ENCODE assay signal across 8 cellular contexts in the genomic region with DNA sequence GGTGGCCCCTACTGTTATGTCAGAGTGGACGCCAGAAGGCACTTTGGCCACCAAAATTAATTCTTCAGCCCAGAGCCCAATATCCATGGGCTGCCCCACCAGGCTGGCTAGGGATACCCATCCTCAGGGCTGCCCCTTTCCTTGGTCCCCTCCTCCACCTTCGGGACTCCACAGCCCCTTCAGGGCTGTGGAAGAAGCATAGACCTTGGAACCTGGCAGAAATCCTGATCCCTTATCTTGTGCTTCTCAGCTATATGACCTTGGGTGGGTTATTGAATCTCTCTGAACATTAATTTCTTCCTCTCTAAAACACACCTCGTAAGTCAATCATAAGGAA. TPM values are rescaled to one million over a fixed set of nuclear protein-coding genes. Genes with fewer than 3 reads are reported as not detected.
DNase-seq lines count a peak whose midpoint lies in the region; ATAC-seq and TF ChIP-seq lines count a peak whose summit lies in the region.

No MANE protein-coding gene starts in this region.

- peak in 1 of 2 donors; percentile 0 for ATAC-seq in naive thymus-derived CD8-positive, alpha-beta T cell

- H3K9ac ChIP-seq in Karpas-422 (ENCODE audit: low read length) (peak overlapping the region; percentile 94), colonic mucosa (ENCODE audit: low read depth in 2 of 2, low read length in 2 of 2) (peak overlapping the region in 1 of 2 donors; percentile 85)

- no peaks in the 10 kb centered on the region for H3K9me2 ChIP-seq in Karpas-422 (replicated peaks; ENCODE audit: insufficient read depth, low read length)

- DNase-seq in AG10803 (ENCODE audit: low read depth) (no peak), Karpas-422 (no peak), colonic mucosa (no peak), C1 segment of cervical spinal cord (lab: John Stamatoyannopoulos, UW) (no peak), KG1 (lab: John Stamatoyannopoulos, UW) (no peak), RPMI8226 (no peak)
- DNase-seq in naive thymus-derived CD8-positive, alpha-beta T cell, result no peak
- no peak for DNase-seq in activated effector memory CD4-positive, alpha-beta T cell treated with Interleukin-2 at 50 U/mL for 16 hours

- H3K9me3 ChIP-seq in Karpas-422 (ENCODE audit: low read length) (no peaks in the 10 kb centered on the region), colonic mucosa (no peaks in the 10 kb centered on the region)

- peak overlapping the region; percentile 70 to 89 (median 80) for H3K4me3 Mint-ChIP-seq in naive thymus-derived CD8-positive, alpha-beta T cell

- H3K4me1 ChIP-seq in Karpas-422 (ENCODE audit: low read length) (peaks cover 42% of the 10 kb centered on the region), colonic mucosa (peaks cover 26% of the 10 kb centered on the region)

- no peaks in the 10 kb centered on the region for H3K27me3 ChIP-seq in Karpas-422 (ENCODE audit: low read length)
- no peaks in the 10 kb centered on the region for H3K27me3 ChIP-seq in colonic mucosa

- peak overlapping the region in 9 of 10 donors; percentile 41 to 95 (median 90) for H3K27ac Mint-ChIP-seq in naive thymus-derived CD8-positive, alpha-beta T cell

- H3K9me3 Mint-ChIP-seq in naive thymus-derived CD8-positive, alpha-beta T cell, result no peaks in the 10 kb centered on the region

- intact Hi-C loops in colonic mucosa (cut with DNase I), result no loop called here

- no peaks in the 10 kb centered on the region for H3K36me3 Mint-ChIP-seq in naive thymus-derived CD8-positive, alpha-beta T cell

- H3K27me3 Mint-ChIP-seq in naive thymus-derived CD8-positive, alpha-beta T cell, result peaks cover 0 to 20% (median 7%) of the 10 kb centered on the region in 5 donors

- H3K4me3 ChIP-seq in AG10803 (ENCODE audit: low read length) (peak overlapping the region; percentile 77), Karpas-422 (ENCODE audit: low read length) (peak overlapping the region; percentile 93), colonic mucosa (peak overlapping the region; percentile 83)

- H2AFZ ChIP-seq in Karpas-422 (ENCODE audit: low read length), result peak overlapping the region; percentile 85

- H3K79me2 ChIP-seq in Karpas-422 (ENCODE audit: low read length), result peaks cover 37% of the 10 kb centered on the region

- H3K4me1 Mint-ChIP-seq in naive thymus-derived CD8-positive, alpha-beta T cell, result peaks cover 22 to 54% (median 48%) of the 10 kb centered on the region in 4 donors

- no peak for TF ChIP-seq CTCF in AG10803 (conservative IDR thresholded peaks at IDR 0.05; ENCODE audit: low read length)
- TF ChIP-seq CTCF in colonic mucosa (IDR thresholded peaks at IDR 0.05), result no peak

- H4K20me1 ChIP-seq in Karpas-422 (ENCODE audit: insufficient read depth, low read depth, low read length), result peaks cover 4% of the 10 kb centered on the region; the same call in 1 of the 2 replicates

- H3K27ac ChIP-seq in Karpas-422 (ENCODE audit: low read length), result no peak overlapping the region
- no peak overlapping the region for H3K27ac ChIP-seq in colonic mucosa

- H3K4me2 ChIP-seq in Karpas-422 (ENCODE audit: low read depth, low read length, poor library complexity, severe bottlenecking), result peak overlapping the region; percentile 77

- no peaks in the 10 kb centered on the region; the same call in 1 of the 2 replicates for H3K36me3 ChIP-seq in Karpas-422 (ENCODE audit: insufficient read depth, low read length)
- no peaks in the 10 kb centered on the region for H3K36me3 ChIP-seq in colonic mucosa

- POLR2A ChIA-PET in naive thymus-derived CD8-positive, alpha-beta T cell (lab: Charles Lee), result interaction anchor here (0.7 to 5.1 kb wide), 5 partner anchors 13 to 517 kb away, joined by 3 to 23 read pairs (median 4); a partner anchor contains a TSS

RNA-seq across cellular contexts. Expression of a gene that starts 0.5 kb away (rescaled TPM):
- total RNA-seq in Karpas-422 (2014; rRNA removed; shearing (Covaris generic); ENCODE audit: low replicate concordance), result 30.9 and 56.4 TPM in 2 replicates
- 100 to 1,000 TPM in 1 of 2 donors, 10 to 100 TPM in 1; 73.4 to 103 TPM for total RNA-seq in colonic mucosa
- total RNA-seq in naive thymus-derived CD8-positive, alpha-beta T cell, result 10 to 100 TPM; 41.8 to 45.6 TPM
- polyA plus RNA-seq in naive thymus-derived CD8-positive, alpha-beta T cell, result 10 to 100 TPM; 42.9 to 70.6 (median 49.1) TPM

RNA-seq across cellular contexts. Expression of a gene that starts 2.5 kb away (rescaled TPM):
- total RNA-seq in Karpas-422 (2014; rRNA removed; shearing (Covaris generic); ENCODE audit: low replicate concordance), result 0.18 and 1.6 TPM in 2 replicates
- total RNA-seq in colonic mucosa, result 10 to 100 TPM; 50.8 to 79.2 TPM
- 10 to 100 TPM; 35.2 to 36.9 TPM for total RNA-seq in naive thymus-derived CD8-positive, alpha-beta T cell
- polyA plus RNA-seq in naive thymus-derived CD8-positive, alpha-beta T cell, result 1 to 10 TPM; 1.1 to 6.0 (median 3.7) TPM

RNA-seq across cellular contexts. Expression of a gene that starts 3.2 kb away (rescaled TPM):
- total RNA-seq in Karpas-422 (2014; rRNA removed; shearing (Covaris generic); ENCODE audit: low replicate concordance), result 48.8 and 127 TPM in 2 replicates
- total RNA-seq in colonic mucosa, result 100 to 1,000 TPM in 1 of 2 donors, 10 to 100 TPM in 1; 67.0 to 149 TPM
- total RNA-seq in naive thymus-derived CD8-positive, alpha-beta T cell, result 100 to 1,000 TPM; 145 TPM
- polyA plus RNA-seq in naive thymus-derived CD8-positive, alpha-beta T cell, result 10 to 100 TPM; 38.8 to 63.6 (median 44.2) TPM

RNA-seq across cellular contexts. Expression of a gene that starts 24.4 kb away (rescaled TPM):
- total RNA-seq in Karpas-422 (2014; rRNA removed; shearing (Covaris generic); ENCODE audit: low replicate concordance), result 35.1 and 113 TPM in 2 replicates
- 100 to 1,000 TPM in 1 of 2 donors, 10 to 100 TPM in 1; 76.7 to 169 TPM for total RNA-seq in colonic mucosa
- 10 to 100 TPM; 52.5 to 60.6 TPM for total RNA-seq in naive thymus-derived CD8-positive, alpha-beta T cell
- 10 to 100 TPM; 10.1 to 18.0 (median 14.8) TPM for polyA plus RNA-seq in naive thymus-derived CD8-positive, alpha-beta T cell

RNA-seq across cellular contexts. Expression of a gene that starts 26.1 kb away (rescaled TPM):
- 13.6 and 33.0 TPM in 2 replicates for total RNA-seq in Karpas-422 (2014; rRNA removed; shearing (Covaris generic); ENCODE audit: low replicate concordance)
- total RNA-seq in colonic mucosa, result 10 to 100 TPM; 11.3 to 15.9 TPM
- 1 to 10 TPM; 4.1 to 6.0 TPM for total RNA-seq in naive thymus-derived CD8-positive, alpha-beta T cell
- 10 to 100 TPM; 10.7 to 13.2 (median 11.7) TPM for polyA plus RNA-seq in naive thymus-derived CD8-positive, alpha-beta T cell

Comparison
In these comparisons a context has a peak if more than half of its experiments do, and no peak if none do; other contexts are left out.
1. RNA of a gene that starts 2.5 kb away (total RNA-seq): 50.8 to 79.2 TPM in colonic mucosa and 35.2 to 36.9 TPM in naive thymus-derived CD8-positive, alpha-beta T cell; 0.18 to 1.6 TPM in Karpas-422; every median in the first group is over 10 times any median in the second.
2. Peak in every context shown above with its lines, with median percentiles within 50 percentile points of each other: H3K4me3 ChIP-seq.